In the genomic region with DNA sequence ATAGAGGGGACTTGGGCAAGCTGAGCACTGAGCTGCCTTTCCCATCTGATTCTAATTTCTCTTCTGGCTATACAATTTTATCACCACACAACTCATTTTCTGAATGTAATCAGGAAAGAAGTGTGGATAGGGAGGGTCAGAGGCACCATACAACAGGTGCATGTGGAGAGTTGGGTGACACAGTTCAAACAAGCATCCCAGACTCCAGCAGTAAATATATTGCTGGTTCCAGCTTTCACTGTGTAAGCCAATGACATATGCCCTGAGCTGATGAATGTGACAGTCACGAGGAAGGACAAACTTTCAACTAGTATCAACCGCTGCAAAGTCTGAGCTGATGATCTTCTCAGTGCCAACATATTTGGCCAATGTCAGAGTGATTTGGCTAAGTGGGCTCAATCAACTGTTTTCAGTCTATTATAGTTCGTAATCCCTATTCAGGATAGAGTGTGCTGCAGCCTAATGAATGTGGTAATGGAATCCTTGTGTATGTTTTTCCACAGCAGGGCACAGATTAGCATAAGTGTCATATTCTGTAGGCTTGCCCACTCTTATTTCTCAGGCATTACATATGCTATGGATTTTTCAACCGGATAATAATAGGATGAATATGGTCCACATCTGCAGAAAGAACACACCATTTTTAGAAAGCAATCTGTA, we compare ENCODE assay signal across 26 cellular contexts.
"Had no signal": no experiment of that assay in that cellular context is flagged by ENCODE, and none has a peak within 500 bp of the region (broad histone marks: within the 10 kb centered on the region; RNA-seq: fewer than 3 reads in every experiment).

No MANE protein-coding gene starts in this region.

- H3K4me3 Mint-ChIP-seq: activated CD4-positive, alpha-beta memory T cell treated with anti-CD3 and anti-CD28 coated beads, Interleukin-2, amount 10 ng/mL, durations not matched to agents 7 days and 5 days; activated CD4-positive, alpha-beta T cell treated with anti-CD3 and anti-CD28 coated beads, Interleukin-2, amount 10 ng/mL, durations not matched to agents 7 days and 5 days; activated naive CD4-positive, alpha-beta T cell treated with anti-CD3 and anti-CD28 coated beads, Interleukin-2, amount 10 ng/mL, durations not matched to agents 7 days and 5 days; activated naive CD8-positive, alpha-beta T cell treated with anti-CD3 and anti-CD28 coated beads, Interleukin-2, amount 10 ng/mL, durations not matched to agents 7 days and 5 days; activated T-cell treated with anti-CD3 and anti-CD28 coated beads, Interleukin-2, amount 50 U/mL, for 24 hours; brain; immature natural killer cell; naive thymus-derived CD8-positive, alpha-beta T cell; T-helper 17 cell had no signal

- ATAC-seq: gastroesophageal sphincter; left colon; naive thymus-derived CD8-positive, alpha-beta T cell; right lobe of liver; stimulated activated naive CD8-positive, alpha-beta T cell treated with anti-CD3 and anti-CD28 coated beads, Interleukin-15, Interleukin-2, amounts not matched to agents 100 U/mL and 50 U/mL, for 24 hours; T-helper 17 cell had no signal

- H3K4me1 Mint-ChIP-seq: activated CD4-positive, alpha-beta memory T cell treated with anti-CD3 and anti-CD28 coated beads, Interleukin-2, amount 10 ng/mL, durations not matched to agents 7 days and 5 days; activated CD4-positive, alpha-beta T cell treated with anti-CD3 and anti-CD28 coated beads, Interleukin-2, amount 10 ng/mL, durations not matched to agents 7 days and 5 days; activated naive CD4-positive, alpha-beta T cell treated with anti-CD3 and anti-CD28 coated beads, Interleukin-2, amount 10 ng/mL, durations not matched to agents 7 days and 5 days; activated naive CD8-positive, alpha-beta T cell treated with anti-CD3 and anti-CD28 coated beads, Interleukin-2, amount 10 ng/mL, durations not matched to agents 7 days and 5 days; immature natural killer cell; naive thymus-derived CD8-positive, alpha-beta T cell; T-helper 17 cell had no signal

- H3K27ac Mint-ChIP-seq: activated CD4-positive, alpha-beta memory T cell treated with anti-CD3 and anti-CD28 coated beads, Interleukin-2, amount 10 ng/mL, durations not matched to agents 7 days and 5 days; activated CD4-positive, alpha-beta T cell treated with anti-CD3 and anti-CD28 coated beads, Interleukin-2, amount 10 ng/mL, durations not matched to agents 7 days and 5 days; activated naive CD4-positive, alpha-beta T cell treated with anti-CD3 and anti-CD28 coated beads, Interleukin-2, amount 10 ng/mL, durations not matched to agents 7 days and 5 days; activated naive CD8-positive, alpha-beta T cell treated with anti-CD3 and anti-CD28 coated beads, Interleukin-2, amount 10 ng/mL, durations not matched to agents 7 days and 5 days; activated T-cell treated with anti-CD3 and anti-CD28 coated beads, Interleukin-2, amount 50 U/mL, for 24 hours; immature natural killer cell; naive thymus-derived CD8-positive, alpha-beta T cell; T-helper 17 cell had no signal

- H3K27me3 Mint-ChIP-seq: activated CD4-positive, alpha-beta memory T cell treated with anti-CD3 and anti-CD28 coated beads, Interleukin-2, amount 10 ng/mL, durations not matched to agents 7 days and 5 days; activated CD4-positive, alpha-beta T cell treated with anti-CD3 and anti-CD28 coated beads, Interleukin-2, amount 10 ng/mL, durations not matched to agents 7 days and 5 days; activated naive CD4-positive, alpha-beta T cell treated with anti-CD3 and anti-CD28 coated beads, Interleukin-2, amount 10 ng/mL, durations not matched to agents 7 days and 5 days; activated naive CD8-positive, alpha-beta T cell treated with anti-CD3 and anti-CD28 coated beads, Interleukin-2, amount 10 ng/mL, durations not matched to agents 7 days and 5 days; activated T-cell treated with anti-CD3 and anti-CD28 coated beads, Interleukin-2, amount 50 U/mL, for 24 hours; naive thymus-derived CD8-positive, alpha-beta T cell; T-helper 17 cell had no signal

- H3K9me3 Mint-ChIP-seq: activated CD4-positive, alpha-beta T cell treated with anti-CD3 and anti-CD28 coated beads, Interleukin-2, amount 10 ng/mL, durations not matched to agents 7 days and 5 days; activated naive CD4-positive, alpha-beta T cell treated with anti-CD3 and anti-CD28 coated beads, Interleukin-2, amount 10 ng/mL, durations not matched to agents 7 days and 5 days; activated T-cell treated with anti-CD3 and anti-CD28 coated beads, Interleukin-2, amount 50 U/mL, for 24 hours; brain had no signal

- H3K36me3 Mint-ChIP-seq: activated naive CD4-positive, alpha-beta T cell treated with anti-CD3 and anti-CD28 coated beads, Interleukin-2, amount 10 ng/mL, durations not matched to agents 7 days and 5 days; activated naive CD8-positive, alpha-beta T cell treated with anti-CD3 and anti-CD28 coated beads, Interleukin-2, amount 10 ng/mL, durations not matched to agents 7 days and 5 days; brain; immature natural killer cell; naive thymus-derived CD8-positive, alpha-beta T cell had no signal

- DNase-seq: activated CD4-positive, alpha-beta memory T cell treated with anti-CD3 and anti-CD28 coated beads, Interleukin-2, amount 10 ng/mL, durations not matched to agents 7 days and 5 days; activated CD4-positive, alpha-beta T cell treated with anti-CD3 and anti-CD28 coated beads for 1 hour; activated CD4-positive, alpha-beta T cell treated with anti-CD3 and anti-CD28 coated beads, Interleukin-2, amount 10 ng/mL, durations not matched to agents 7 days and 5 days; activated CD8-positive, alpha-beta memory T cell treated with anti-CD3 and anti-CD28 coated beads, Interleukin-2, amount 50 U/mL, for 48 hours; activated gamma-delta T cell; activated naive CD4-positive, alpha-beta T cell treated with anti-CD3 and anti-CD28 coated beads, Interleukin-2, amount 10 ng/mL, durations not matched to agents 7 days and 5 days; activated naive CD8-positive, alpha-beta T cell treated with anti-CD3 and anti-CD28 coated beads, Interleukin-2, amount 10 ng/mL, durations not matched to agents 7 days and 5 days; activated T-cell treated with anti-CD3 and anti-CD28 coated beads, Interleukin-2, amount 50 U/mL, for 24 hours; dorsolateral prefrontal cortex; effector memory CD4-positive, alpha-beta T cell; erythroblast; head of caudate nucleus; hypothalamus; immature natural killer cell; kidney; left colon; naive thymus-derived CD8-positive, alpha-beta T cell; right lobe of liver; stimulated activated CD4-positive, alpha-beta T cell treated with anti-CD3 and anti-CD28 coated beads, Interleukin-2, amount 100 ng/mL, for 48 hours; stimulated activated naive CD8-positive, alpha-beta T cell treated with anti-CD3 and anti-CD28 coated beads, Interleukin-15, Interleukin-2, amounts not matched to agents 100 U/mL and 50 U/mL, for 24 hours; T-helper 17 cell; T1000; testis; transverse colon had no signal
